In the genomic region with DNA sequence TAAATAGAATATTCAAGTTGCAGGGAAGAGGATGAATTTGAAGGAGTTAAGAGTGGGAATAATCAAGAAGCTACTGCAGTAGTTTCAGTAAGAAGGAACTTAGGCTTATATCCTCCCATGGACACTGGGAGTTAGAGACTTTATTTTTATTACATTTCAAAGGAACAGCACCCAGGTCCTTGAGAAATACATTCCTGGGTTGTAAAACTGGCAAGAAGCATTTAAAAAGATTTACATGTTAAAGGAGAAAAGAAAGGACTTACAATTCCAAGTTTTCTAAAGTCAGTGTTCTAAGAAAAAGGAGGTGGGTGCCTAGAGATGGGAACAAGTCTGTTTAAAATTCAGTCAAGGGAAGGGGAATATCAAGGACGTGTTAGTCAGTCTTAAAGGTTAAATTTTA, we compare ENCODE assay signal across 23 cellular contexts.
DNase-seq lines count a peak whose midpoint lies in the region; ATAC-seq and TF ChIP-seq lines count a peak whose summit lies in the region.
"Had no signal": no experiment of that assay in that cellular context is flagged by ENCODE, and none has a peak within 500 bp of the region (broad histone marks: within the 10 kb centered on the region; RNA-seq: fewer than 3 reads in every experiment).

No MANE protein-coding gene starts in this region.

- H3K27ac ChIP-seq in endodermal cell (ENCODE audit: low read depth, low read length) (no peak overlapping the region), iPS DF 6.9 (ENCODE audit: low read length) (no peak overlapping the region)
- H3K27ac ChIP-seq: A549; BLaER1 treated with 17β-estradiol and CSF1 and Interleukin-3, amounts not matched to agents 10 nM and 100 nM had no signal

- H3K4me3 Mint-ChIP-seq in endodermal cell = no peak overlapping the region
- H3K4me3 Mint-ChIP-seq: CD14-positive monocyte; CD4-positive, alpha-beta T cell; CD8-positive, alpha-beta memory T cell had no signal

- peaks cover 19% of the 10 kb centered on the region for H3K4me1 Mint-ChIP-seq in endodermal cell
- H3K4me1 Mint-ChIP-seq: CD14-positive monocyte; CD8-positive, alpha-beta memory T cell had no signal

- H3K27me3 ChIP-seq in NT2/D1 (ENCODE audit: insufficient read depth, insufficient read length) (no peaks in the 10 kb centered on the region), endodermal cell (ENCODE audit: control insufficient read depth, insufficient read depth, low read length, poor library complexity, severe bottlenecking) (no peaks in the 10 kb centered on the region), iPS DF 6.9 (ENCODE audit: control insufficient read depth, insufficient read depth, low read length) (peaks cover 18% of the 10 kb centered on the region)
- H3K27me3 ChIP-seq: BE2C; BLaER1 treated with 17β-estradiol and CSF1 and Interleukin-3, amounts not matched to agents 10 nM and 100 nM had no signal

- H3K4me3 ChIP-seq in NT2/D1 (ENCODE audit: insufficient read length, low read depth) (no peak overlapping the region), endodermal cell (ENCODE audit: low read length) (no peak overlapping the region), iPS DF 6.9 (ENCODE audit: low read length) (no peak overlapping the region)
- H3K4me3 ChIP-seq: A549; BLaER1 treated with 17β-estradiol and CSF1 and Interleukin-3, amounts not matched to agents 10 nM and 100 nM; GM12878 had no signal

- H3K9me3 ChIP-seq in NT2/D1 (ENCODE audit: insufficient read depth, low read length) = no peaks in the 10 kb centered on the region
- no peaks in the 10 kb centered on the region for H3K9me3 ChIP-seq in endodermal cell (ENCODE audit: control insufficient read depth, low read length)
- H3K9me3 ChIP-seq in iPS DF 6.9 (ENCODE audit: control insufficient read depth, insufficient read depth, low read length) = no peaks in the 10 kb centered on the region
- H3K9me3 ChIP-seq: A549; BE2C; BLaER1 treated with 17β-estradiol and CSF1 and Interleukin-3, amounts not matched to agents 10 nM and 100 nM had no signal

- H3K36me3 ChIP-seq in NT2/D1 (ENCODE audit: insufficient read depth, insufficient read length, low read length) (no peaks in the 10 kb centered on the region), endodermal cell (ENCODE audit: control insufficient read depth, insufficient read depth, low read length) (no peaks in the 10 kb centered on the region), iPS DF 6.9 (ENCODE audit: control insufficient read depth, insufficient read depth, low read length) (no peaks in the 10 kb centered on the region)
- H3K36me3 ChIP-seq: BE2C; BLaER1 treated with 17β-estradiol and CSF1 and Interleukin-3, amounts not matched to agents 10 nM and 100 nM had no signal

- ATAC-seq in HG02852 (IDR thresholded peaks at IDR 0.05; ENCODE audit: unreplicated experiment) = no peak
- ATAC-seq: A549, GM12878, HCT116 had no signal

- H3K27me3 Mint-ChIP-seq in endodermal cell (ENCODE audit: insufficient read depth) = peaks cover 14% of the 10 kb centered on the region
- H3K27me3 Mint-ChIP-seq: CD4-positive, alpha-beta T cell; CD8-positive, alpha-beta memory T cell had no signal

- H3K9me3 Mint-ChIP-seq in endodermal cell = no peaks in the 10 kb centered on the region

- peak overlapping the region; percentile 37 for H3K27ac Mint-ChIP-seq in endodermal cell
- H3K27ac Mint-ChIP-seq: CD14-positive monocyte; CD4-positive, alpha-beta T cell; CD8-positive, alpha-beta memory T cell had no signal

- peak; percentile 33 for DNase-seq in NT2/D1 (ENCODE audit: low read depth, low spot score)
- no peak for DNase-seq in endodermal cell
- peak; percentile 7 for DNase-seq in iPS DF 6.9 (ENCODE audit: low read depth, low spot score)
- DNase-seq in NCI-H345 (lab: John Stamatoyannopoulos, UW) = no peak
- no peak for DNase-seq in activated CD8-positive, alpha-beta memory T cell treated with anti-CD3 and anti-CD28 coated beads for 24 hours
- DNase-seq: 8988T; ACHN; AML-193; BE2C; CD4-positive, alpha-beta T cell; CD8-positive, alpha-beta memory T cell; DMS 273 treated with DMSO at 0.1 percent for 48 hours; DMS79; EL; GDM1; GOT3; H7 had no signal

- 62% methylated on average over 1 of the region's 1 CpG; no CpG with 5 or more reads in 1 of the 2 experiments for WGBS in endodermal cell (ENCODE audit: insufficient coverage in 1 of 2, insufficient read length in 1 of 2), 2 experiments
- no CpG with 5 or more reads among the region's 1 CpG for WGBS in iPS DF 6.9 (ENCODE audit: insufficient coverage, insufficient read length)

- no peak for TF ChIP-seq CTCF in endodermal cell (conservative IDR thresholded peaks at IDR 0.05)

- no peak overlapping the region for H3K9ac ChIP-seq in NT2/D1 (ENCODE audit: insufficient read length, low read depth)
- H3K9ac ChIP-seq in endodermal cell (ENCODE audit: extremely low read depth, low read length, poor library complexity, severe bottlenecking) = no peak overlapping the region
- H3K9ac ChIP-seq: BLaER1 treated with 17β-estradiol and CSF1 and Interleukin-3, amounts not matched to agents 10 nM and 100 nM had no signal

- peaks cover 9% of the 10 kb centered on the region for H3K36me3 Mint-ChIP-seq in endodermal cell (ENCODE audit: low read depth)
- H3K36me3 Mint-ChIP-seq: CD14-positive monocyte had no signal

- H3K4me1 ChIP-seq in NT2/D1 (ENCODE audit: insufficient read depth, insufficient read length) (no peaks in the 10 kb centered on the region), endodermal cell (ENCODE audit: control insufficient read depth, insufficient read depth, low read length) (no peaks in the 10 kb centered on the region), iPS DF 6.9 (ENCODE audit: control insufficient read depth, insufficient read depth, low read length) (no peaks in the 10 kb centered on the region)
- H3K4me1 ChIP-seq: A549; BLaER1 treated with 17β-estradiol and CSF1 and Interleukin-3, amounts not matched to agents 10 nM and 100 nM had no signal

Comparison
In these comparisons a context has a peak if more than half of its experiments do, and no peak if none do; other contexts are left out.
1. DNase-seq: peak in NT2/D1 (single experiment) and iPS DF 6.9 (single experiment); none in endodermal cell (single experiment), NCI-H345 (single experiment) and activated CD8-positive, alpha-beta memory T cell treated with anti-CD3 and anti-CD28 coated beads for 24 hours (single experiment).